In genomic region chr2:6927186-6927585, GRCh38 we compare ENCODE assay signal across 14 cellular contexts. TPM values are rescaled to one million over a fixed set of nuclear protein-coding genes. Genes with fewer than 3 reads are reported as not detected.
DNase-seq lines count a peak whose midpoint lies in the region; ATAC-seq and TF ChIP-seq lines count a peak whose summit lies in the region.
"Had no signal": no experiment of that assay in that cellular context is flagged by ENCODE, and none has a peak within 500 bp of the region (broad histone marks: within the 10 kb centered on the region; RNA-seq: fewer than 3 reads in every experiment).

No MANE protein-coding gene starts in this region.

- peaks cover 83% of the 10 kb centered on the region for H3K4me1 Mint-ChIP-seq in brain

- in situ Hi-C loops in gastrocnemius medialis (cut with MboI; ENCODE audit: low sequenced_read_pairs in 4 of 4) = no loop called here

- no peaks in the 10 kb centered on the region for H3K27me3 ChIP-seq in gastrocnemius medialis

- peaks cover 0 to 8% (median 5%) of the 10 kb centered on the region in 5 experiments for H3K9me3 Mint-ChIP-seq in brain
- H3K9me3 Mint-ChIP-seq: effector memory CD8-positive, alpha-beta T cell had no signal

- peak overlapping the region in 3 of 5 experiments; percentile 29 to 82 (median 74) for H3K27ac Mint-ChIP-seq in brain

- H3K4me3 Mint-ChIP-seq in brain = no peak overlapping the region
- H3K4me3 Mint-ChIP-seq: activated T-cell treated with anti-CD3 and anti-CD28 coated beads, Interleukin-2, amount 50 U/mL, for 4 hours; effector memory CD8-positive, alpha-beta T cell had no signal

- no peak for TF ChIP-seq POLR2A in gastrocnemius medialis (IDR thresholded peaks at IDR 0.05)

- H3K4me3 ChIP-seq in gastrocnemius medialis (no peak overlapping the region), coronary artery (no peak overlapping the region)

- peaks cover 44% of the 10 kb centered on the region for H3K36me3 Mint-ChIP-seq in brain

- peak; percentile 46 to 69 for ATAC-seq in gastrocnemius medialis
- ATAC-seq in GM19463 (IDR thresholded peaks at IDR 0.05; ENCODE audit: unreplicated experiment) = no peak
- ATAC-seq: activated T-cell treated with anti-CD3 and anti-CD28 coated beads, Interleukin-2, amount 50 U/mL, for 4 hours; effector memory CD8-positive, alpha-beta T cell; left lobe of liver had no signal

- DNase-seq in D341Med (ENCODE audit: low spot score) (peak; percentile 61), kidney tubule cell (ENCODE audit: low spot score) (peak; percentile 83), gastrocnemius medialis (no peak), coronary artery (ENCODE audit: low spot score) (no peak), SHP77 treated with DMSO at 0.1 percent for 48 hours (lab: John Stamatoyannopoulos, UW) (no peak)
- DNase-seq in activated T-cell treated with anti-CD3 and anti-CD28 coated beads, Interleukin-2, amount 50 U/mL, for 1 hour = no peak
- DNase-seq: activated T-cell treated with anti-CD3 and anti-CD28 coated beads, Interleukin-2, amount 50 U/mL, for 4 hours; amygdala; effector memory CD8-positive, alpha-beta T cell; NCI-H2029 treated with DMSO at 0.1 percent for 48 hours had no signal

- peaks cover 2% of the 10 kb centered on the region for H3K27me3 Mint-ChIP-seq in brain
- H3K27me3 Mint-ChIP-seq: effector memory CD8-positive, alpha-beta T cell had no signal

- no peak for TF ChIP-seq CTCF in brain (conservative IDR thresholded peaks at IDR 0.05)
- TF ChIP-seq CTCF in gastrocnemius medialis (IDR thresholded peaks at IDR 0.05 in 4 of 5, conservative IDR thresholded peaks at IDR 0.05 in 1 of 5) = no peak
- no peak for TF ChIP-seq CTCF in coronary artery (IDR thresholded peaks at IDR 0.05)

- intact Hi-C loops in gastrocnemius medialis (cut with DNase I; ENCODE audit: low total_unique reads) = loop anchor here (5.0 kb wide), 1 partner anchor 65 kb away; no protein-coding TSS in a partner anchor

- peaks cover 28 to 35% of the 10 kb centered on the region in 2 donors for H3K4me1 ChIP-seq in gastrocnemius medialis

- no peaks in the 10 kb centered on the region for H3K36me3 ChIP-seq in gastrocnemius medialis

- H3K9me3 ChIP-seq in gastrocnemius medialis = no peaks in the 10 kb centered on the region

- H3K27ac ChIP-seq in gastrocnemius medialis (peak overlapping the region; percentile 51 to 72 (median 64)), coronary artery (no peak overlapping the region)

RNA-seq across cellular contexts. Expression of gene RNF144A, which starts 10.0 kb away (rescaled TPM):
- polyA plus RNA-seq in brain (ENCODE audit: insufficient read depth, low read depth, low replicate concordance) = 27.5 TPM
- 10 to 100 TPM in 2 of 4 donors, 1 to 10 TPM in 2; 4.9 to 16.2 (median 10.2) TPM for total RNA-seq in gastrocnemius medialis

RNA-seq across cellular contexts. Expression of gene RSAD2, which starts 49.6 kb away (rescaled TPM):
- 2.4 TPM for polyA plus RNA-seq in brain (ENCODE audit: insufficient read depth, low read depth, low replicate concordance)
- 1 to 10 TPM; 1.2 to 4.2 (median 2.9) TPM for total RNA-seq in gastrocnemius medialis
- total RNA-seq: H1 had no signal
- polyA plus RNA-seq: H1 had no signal

Comparison
In these comparisons a context has a peak if more than half of its experiments do, and no peak if none do; other contexts are left out.
1. DNase-seq: peak in D341Med (single experiment) and kidney tubule cell (single experiment); none in gastrocnemius medialis (0 of 2), coronary artery (single experiment), activated T-cell treated with anti-CD3 and anti-CD28 coated beads, Interleukin-2, amount 50 U/mL, for 1 hour (single experiment) and SHP77 treated with DMSO at 0.1 percent for 48 hours (single experiment).
2. H3K27ac ChIP-seq: peak in gastrocnemius medialis (4 of 4); none in coronary artery (0 of 2).